37 cellular contexts compared by ENCODE assay signal in the genomic region with DNA sequence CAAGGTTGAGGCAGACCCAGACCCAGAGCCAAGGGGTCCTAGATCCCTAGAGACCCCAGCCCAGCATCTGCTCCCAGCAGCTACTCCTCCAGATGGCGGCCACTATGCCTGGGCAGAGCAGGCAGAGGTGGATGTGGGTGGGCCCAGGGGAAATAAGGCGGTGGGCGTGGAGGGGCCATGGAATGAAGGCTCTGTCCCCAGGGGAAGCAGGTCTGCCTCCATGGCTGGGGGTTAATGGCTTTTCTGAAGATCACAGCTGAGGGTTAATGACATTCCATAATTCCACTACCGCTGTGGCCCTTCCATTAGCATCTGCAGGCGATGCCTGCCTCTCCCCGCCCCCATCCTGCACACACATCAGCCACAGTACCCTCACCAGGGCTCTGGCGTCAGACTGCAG. TPM values are rescaled to one million over a fixed set of nuclear protein-coding genes. Genes with fewer than 3 reads are reported as not detected.
"Had no signal": no experiment of that assay in that cellular context is flagged by ENCODE, and none has a peak within 500 bp of the region (broad histone marks: within the 10 kb centered on the region; RNA-seq: fewer than 3 reads in every experiment).

No MANE protein-coding gene starts in this region.

- DNase-seq: activated CD4-positive, alpha-beta memory T cell treated with anti-CD3 and anti-CD28 coated beads for 36 hours; activated CD4-positive, alpha-beta T cell treated with anti-CD3 and anti-CD28 coated beads for 36 hours; activated CD4-positive, alpha-beta T cell treated with anti-CD3 and anti-CD28 coated beads, Interleukin-2, amount 10 ng/mL, durations not matched to agents 24 days and 14 days; activated CD4-positive, CD25-positive, alpha-beta regulatory T cell; activated CD4-positive, CD25-positive, alpha-beta regulatory T cell treated with anti-CD3 and anti-CD28 coated beads, Interleukin-2, amount 50 U/mL, for 72 hours; activated CD8-positive, alpha-beta memory T cell treated with anti-CD3 and anti-CD28 coated beads, Interleukin-2, amount 10 ng/mL, durations not matched to agents 7 days and 5 days; activated CD8-positive, alpha-beta memory T cell treated with anti-CD3 and anti-CD28 coated beads, Interleukin-2, amount 50 U/mL, for 4 hours; activated CD8-positive, alpha-beta T cell treated with anti-CD3 and anti-CD28 coated beads, Interleukin-2, amount 10 ng/mL, durations not matched to agents 7 days and 5 days; activated effector memory CD4-positive, alpha-beta T cell treated with anti-CD3 and anti-CD28 coated beads, Interleukin-2, amount 50 U/mL, for 16 hours; activated naive CD4-positive, alpha-beta T cell treated with anti-CD3 and anti-CD28 coated beads for 36 hours; activated naive CD8-positive, alpha-beta T cell treated with anti-CD3 and anti-CD28 coated beads for 36 hours; activated naive CD8-positive, alpha-beta T cell treated with anti-CD3 and anti-CD28 coated beads, Interleukin-2, amount 50 U/mL, for 24 hours; activated T-cell treated with anti-CD3 and anti-CD28 coated beads, Interleukin-2, amount 50 U/mL, for 1 hour; activated T-cell treated with anti-CD3 and anti-CD28 coated beads, Interleukin-2, amount 50 U/mL, for 48 hours; adrenal gland; amygdala; aorta; body of pancreas; caudate nucleus; cortex of kidney; dermis blood vessel endothelial cell; effector CD4-positive, alpha-beta T cell; effector memory CD8-positive, alpha-beta T cell; esophagus squamous epithelium; foreskin melanocyte; T-helper 2 cell had no signal

- FAIRE-seq: colon, endothelial cell of umbilical vein had no signal

- H3K27ac ChIP-seq: adrenal gland, body of pancreas, epithelial cell of prostate, esophagus squamous epithelium, heart left ventricle had no signal

- H3K36me3 ChIP-seq: adrenal gland, esophagus squamous epithelium, heart left ventricle had no signal

- H3K36me3 Mint-ChIP-seq: activated CD4-positive, alpha-beta memory T cell treated with anti-CD3 and anti-CD28 coated beads for 36 hours; activated CD8-positive, alpha-beta memory T cell treated with anti-CD3 and anti-CD28 coated beads, Interleukin-2, amount 10 ng/mL, durations not matched to agents 7 days and 5 days; activated naive CD4-positive, alpha-beta T cell treated with anti-CD3 and anti-CD28 coated beads, Interleukin-2, amount 50 U/mL, for 24 hours; activated naive CD8-positive, alpha-beta T cell treated with anti-CD3 and anti-CD28 coated beads for 36 hours had no signal

- H3K4me3 ChIP-seq: adrenal gland, body of pancreas, esophagus squamous epithelium, heart left ventricle had no signal

- H3K4me1 ChIP-seq: adrenal gland, body of pancreas, esophagus squamous epithelium, heart left ventricle had no signal

- H3K27ac Mint-ChIP-seq: activated CD4-positive, alpha-beta memory T cell treated with anti-CD3 and anti-CD28 coated beads for 36 hours; activated CD4-positive, alpha-beta T cell treated with anti-CD3 and anti-CD28 coated beads for 36 hours; activated CD4-positive, alpha-beta T cell treated with anti-CD3 and anti-CD28 coated beads, Interleukin-2, amount 10 ng/mL, durations not matched to agents 24 days and 14 days; activated CD8-positive, alpha-beta memory T cell treated with anti-CD3 and anti-CD28 coated beads, Interleukin-2, amount 10 ng/mL, durations not matched to agents 7 days and 5 days; activated CD8-positive, alpha-beta T cell treated with anti-CD3 and anti-CD28 coated beads, Interleukin-2, amount 10 ng/mL, durations not matched to agents 7 days and 5 days; activated naive CD4-positive, alpha-beta T cell treated with anti-CD3 and anti-CD28 coated beads for 36 hours; activated naive CD4-positive, alpha-beta T cell treated with anti-CD3 and anti-CD28 coated beads, Interleukin-2, amount 50 U/mL, for 24 hours; activated naive CD8-positive, alpha-beta T cell treated with anti-CD3 and anti-CD28 coated beads for 36 hours; activated naive CD8-positive, alpha-beta T cell treated with anti-CD3 and anti-CD28 coated beads, Interleukin-2, amount 50 U/mL, for 24 hours; activated T-helper 1 cell treated with anti-CD3 and anti-CD28 coated beads, Interleukin-12 subunit alpha, Interleukin-12 subunit beta, Interleukin-2, Interleukin-4 antibody, amounts not matched to agents 30 ng/mL and 10 ng/mL and 1 ng/mL, durations not matched to agents 14 hours and 24 hours and 36 hours; activated T-helper 2 cell treated with anti-CD3 and anti-CD28 coated beads, Interferon-gamma antibody, Interleukin-2, Interleukin-4, amounts not matched to agents 10 μg/mL and 5 μg/mL and 100 μg/mL, durations not matched to agents 14 hours and 24 hours and 36 hours; effector memory CD8-positive, alpha-beta T cell had no signal

- ATAC-seq: activated CD4-positive, alpha-beta T cell treated with anti-CD3 and anti-CD28 coated beads for 36 hours; activated CD8-positive, alpha-beta memory T cell treated with anti-CD3 and anti-CD28 coated beads, Interleukin-2, amount 10 ng/mL, durations not matched to agents 7 days and 5 days; activated CD8-positive, alpha-beta T cell treated with anti-CD3 and anti-CD28 coated beads, Interleukin-2, amount 10 ng/mL, durations not matched to agents 7 days and 5 days; activated naive CD8-positive, alpha-beta T cell treated with anti-CD3 and anti-CD28 coated beads, Interleukin-2, amount 50 U/mL, for 24 hours; body of pancreas; effector memory CD8-positive, alpha-beta T cell; heart left ventricle had no signal

- H3K9me3 Mint-ChIP-seq: activated CD4-positive, alpha-beta memory T cell treated with anti-CD3 and anti-CD28 coated beads for 36 hours; activated CD4-positive, alpha-beta T cell treated with anti-CD3 and anti-CD28 coated beads, Interleukin-2, amount 10 ng/mL, durations not matched to agents 24 days and 14 days; activated naive CD4-positive, alpha-beta T cell treated with anti-CD3 and anti-CD28 coated beads for 36 hours; activated naive CD4-positive, alpha-beta T cell treated with anti-CD3 and anti-CD28 coated beads, Interleukin-2, amount 50 U/mL, for 24 hours; activated naive CD8-positive, alpha-beta T cell treated with anti-CD3 and anti-CD28 coated beads for 36 hours; activated naive CD8-positive, alpha-beta T cell treated with anti-CD3 and anti-CD28 coated beads, Interleukin-2, amount 50 U/mL, for 24 hours; activated T-helper 1 cell treated with anti-CD3 and anti-CD28 coated beads, Interleukin-12 subunit alpha, Interleukin-12 subunit beta, Interleukin-2, Interleukin-4 antibody, amounts not matched to agents 30 ng/mL and 10 ng/mL and 1 ng/mL, durations not matched to agents 14 hours and 24 hours and 36 hours; activated T-helper 2 cell treated with anti-CD3 and anti-CD28 coated beads, Interferon-gamma antibody, Interleukin-2, Interleukin-4, amounts not matched to agents 10 μg/mL and 5 μg/mL and 100 μg/mL, durations not matched to agents 14 hours and 24 hours and 36 hours; effector memory CD8-positive, alpha-beta T cell had no signal

- H3K27me3 ChIP-seq: adrenal gland had no signal

- H3K4me1 Mint-ChIP-seq: activated CD4-positive, alpha-beta T cell treated with anti-CD3 and anti-CD28 coated beads for 36 hours; activated CD4-positive, alpha-beta T cell treated with anti-CD3 and anti-CD28 coated beads, Interleukin-2, amount 10 ng/mL, durations not matched to agents 24 days and 14 days; activated CD8-positive, alpha-beta memory T cell treated with anti-CD3 and anti-CD28 coated beads, Interleukin-2, amount 10 ng/mL, durations not matched to agents 7 days and 5 days; activated naive CD4-positive, alpha-beta T cell treated with anti-CD3 and anti-CD28 coated beads, Interleukin-2, amount 50 U/mL, for 24 hours; activated naive CD8-positive, alpha-beta T cell treated with anti-CD3 and anti-CD28 coated beads for 36 hours; activated naive CD8-positive, alpha-beta T cell treated with anti-CD3 and anti-CD28 coated beads, Interleukin-2, amount 50 U/mL, for 24 hours had no signal

- H3K4me3 Mint-ChIP-seq: activated CD4-positive, alpha-beta memory T cell treated with anti-CD3 and anti-CD28 coated beads for 36 hours; activated CD4-positive, alpha-beta T cell treated with anti-CD3 and anti-CD28 coated beads for 36 hours; activated CD4-positive, alpha-beta T cell treated with anti-CD3 and anti-CD28 coated beads, Interleukin-2, amount 10 ng/mL, durations not matched to agents 24 days and 14 days; activated CD8-positive, alpha-beta memory T cell treated with anti-CD3 and anti-CD28 coated beads, Interleukin-2, amount 10 ng/mL, durations not matched to agents 7 days and 5 days; activated CD8-positive, alpha-beta T cell treated with anti-CD3 and anti-CD28 coated beads, Interleukin-2, amount 10 ng/mL, durations not matched to agents 7 days and 5 days; activated naive CD4-positive, alpha-beta T cell treated with anti-CD3 and anti-CD28 coated beads for 36 hours; activated naive CD4-positive, alpha-beta T cell treated with anti-CD3 and anti-CD28 coated beads, Interleukin-2, amount 50 U/mL, for 24 hours; activated naive CD8-positive, alpha-beta T cell treated with anti-CD3 and anti-CD28 coated beads for 36 hours; activated naive CD8-positive, alpha-beta T cell treated with anti-CD3 and anti-CD28 coated beads, Interleukin-2, amount 50 U/mL, for 24 hours; activated T-helper 1 cell treated with anti-CD3 and anti-CD28 coated beads, Interleukin-12 subunit alpha, Interleukin-12 subunit beta, Interleukin-2, Interleukin-4 antibody, amounts not matched to agents 30 ng/mL and 10 ng/mL and 1 ng/mL, durations not matched to agents 14 hours and 24 hours and 36 hours; effector memory CD8-positive, alpha-beta T cell had no signal

- H3K9me3 ChIP-seq: adrenal gland, body of pancreas, esophagus squamous epithelium, heart left ventricle had no signal

RNA-seq across cellular contexts. Expression of gene CCDC33, which starts 41.1 kb away (rescaled TPM):
- total RNA-seq: activated CD4-positive, alpha-beta memory T cell treated with anti-CD3 and anti-CD28 coated beads for 36 hours; activated CD4-positive, alpha-beta T cell treated with anti-CD3 and anti-CD28 coated beads for 36 hours; activated CD4-positive, alpha-beta T cell treated with anti-CD3 and anti-CD28 coated beads, Interleukin-2, amount 10 ng/mL, durations not matched to agents 24 days and 14 days; activated CD8-positive, alpha-beta memory T cell treated with anti-CD3 and anti-CD28 coated beads for 36 hours; activated CD8-positive, alpha-beta memory T cell treated with anti-CD3 and anti-CD28 coated beads, Interleukin-2, amount 10 ng/mL, durations not matched to agents 7 days and 5 days; activated CD8-positive, alpha-beta T cell treated with anti-CD3 and anti-CD28 coated beads, Interleukin-2, amount 10 ng/mL, durations not matched to agents 7 days and 5 days; activated naive CD4-positive, alpha-beta T cell treated with anti-CD3 and anti-CD28 coated beads for 36 hours; activated T-helper 1 cell treated with anti-CD3 and anti-CD28 coated beads, Interleukin-12 subunit alpha, Interleukin-12 subunit beta, Interleukin-2, Interleukin-4 antibody, amounts not matched to agents 30 ng/mL and 10 ng/mL and 1 ng/mL, durations not matched to agents 14 hours and 24 hours and 36 hours; activated T-helper 2 cell treated with anti-CD3 and anti-CD28 coated beads, Interferon-gamma antibody, Interleukin-2, Interleukin-4, amounts not matched to agents 10 μg/mL and 5 μg/mL and 100 μg/mL, durations not matched to agents 14 hours and 24 hours and 36 hours; aorta; body of pancreas; chondrocyte; dermis blood vessel endothelial cell; endothelial cell of umbilical vein; esophagus squamous epithelium; fibroblast of lung; heart left ventricle had no signal
- polyA plus RNA-seq: aorta, endothelial cell of umbilical vein, esophagus, fibroblast of lung had no signal
